ENCODE assay signal across 1 cellular context in genomic region chr2:102240640-102241370, GRCh38.
TF ChIP-seq lines count a peak whose summit lies in the region.

No MANE protein-coding gene starts in this region.

TF ChIP-seq in K562, 482 proteins besides CTCF, POLR2A, EP300 and RAD21 (continued from another document and continues in another):
- TF ChIP-seq STAT5B (CRISPR knock-in tag; IDR thresholded peaks at IDR 0.05) (no peak), PURB (CRISPR knock-in tag; IDR thresholded peaks at IDR 0.05; ENCODE audit: low read depth) (no peak), KLF6 (CRISPR knock-in tag; IDR thresholded peaks at IDR 0.05; ENCODE audit: borderline replicate concordance) (no peak), DDX20 (tag; IDR thresholded peaks at IDR 0.05; ENCODE audit: low read depth) (no peak), ATF1 (CRISPR knock-in tag; IDR thresholded peaks at IDR 0.05) (no peak), ATF1 (tag; IDR thresholded peaks at IDR 0.05) (peak; percentile 37; the same call in 1 of the 2 replicates), KDM5B (IDR thresholded peaks at IDR 0.05; ENCODE audit: insufficient replicate concordance, low read depth, low read length) (no peak), ZFX (CRISPR knock-in tag; IDR thresholded peaks at IDR 0.05) (no peak), GABPA (tag; conservative IDR thresholded peaks at IDR 0.05; ENCODE audit: low read depth) (peak; percentile 41; the same call in 1 of the 2 replicates), HSF4 (CRISPR knock-in tag; IDR thresholded peaks at IDR 0.05; ENCODE audit: borderline replicate concordance) (no peak), MTA3 (IDR thresholded peaks at IDR 0.05; ENCODE audit: borderline replicate concordance) (no peak), ZNF717 (CRISPR knock-in tag; IDR thresholded peaks at IDR 0.05) (no peak), CXXC5 (CRISPR knock-in tag; IDR thresholded peaks at IDR 0.05) (no peak), RBM15 (IDR thresholded peaks at IDR 0.05; ENCODE audit: insufficient read depth, low read length) (no peak), CTBP1 (IDR thresholded peaks at IDR 0.05; ENCODE audit: borderline replicate concordance) (peak; percentile 86), ZFP30 (CRISPR knock-in tag; IDR thresholded peaks at IDR 0.05; ENCODE audit: borderline replicate concordance) (no peak), SMAD3 (CRISPR knock-in tag; conservative IDR thresholded peaks at IDR 0.05) (no peak), MTA2 (IDR thresholded peaks at IDR 0.05; ENCODE audit: low read depth) (no peak), FOXA3 (CRISPR knock-in tag; conservative IDR thresholded peaks at IDR 0.05 in 1 of 2, IDR thresholded peaks at IDR 0.05 in 1 of 2) (peak in 1 of 2 experiments; percentile 46; a peak in 1 of 4 replicates), MTF1 (CRISPR knock-in tag; IDR thresholded peaks at IDR 0.05; ENCODE audit: borderline replicate concordance) (no peak), CREB1 (IDR thresholded peaks at IDR 0.05) (no peak), CREB1 (CRISPR knock-in tag; IDR thresholded peaks at IDR 0.05) (no peak), ZNF174 (CRISPR knock-in tag; IDR thresholded peaks at IDR 0.05) (no peak), ZC3H11A (IDR thresholded peaks at IDR 0.05; ENCODE audit: low read depth, low read length) (0 out of 2 replicates have a peak, but pooled peaks have one; percentile 63), FOXK1 (CRISPR knock-in tag; IDR thresholded peaks at IDR 0.05; ENCODE audit: borderline replicate concordance) (no peak), ZBTB1 (CRISPR knock-in tag; IDR thresholded peaks at IDR 0.05; ENCODE audit: borderline replicate concordance, low read depth) (no peak), ZNF354B (CRISPR knock-in tag; IDR thresholded peaks at IDR 0.05) (no peak), MYNN (IDR thresholded peaks at IDR 0.05) (no peak), MYNN (CRISPR knock-in tag; IDR thresholded peaks at IDR 0.05) (no peak), ZNF695 (CRISPR knock-in tag; IDR thresholded peaks at IDR 0.05) (no peak), RBM34 (IDR thresholded peaks at IDR 0.05; ENCODE audit: borderline replicate concordance, insufficient read depth, low read length) (no peak), ZNF282 (CRISPR knock-in tag; IDR thresholded peaks at IDR 0.05) (no peak), ZNF408 (CRISPR knock-in tag; IDR thresholded peaks at IDR 0.05; ENCODE audit: low read depth) (no peak), TEAD1 (CRISPR knock-in tag; IDR thresholded peaks at IDR 0.05) (no peak), LCOR (CRISPR knock-in tag; IDR thresholded peaks at IDR 0.05) (0 out of 2 replicates have a peak, but pooled peaks have one; percentile 35), ATF4 (CRISPR knock-in tag; IDR thresholded peaks at IDR 0.05) (no peak), ZNF41 (CRISPR knock-in tag; conservative IDR thresholded peaks at IDR 0.05) (no peak), WHSC1 (IDR thresholded peaks at IDR 0.05; ENCODE audit: low read length) (no peak), ZNF592 (IDR thresholded peaks at IDR 0.05) (no peak), THAP12 (CRISPR knock-in tag; IDR thresholded peaks at IDR 0.05) (no peak), NFE2 (IDR thresholded peaks at IDR 0.05; ENCODE audit: low read depth) (no peak), ARID2 (IDR thresholded peaks at IDR 0.05) (0 out of 2 replicates have a peak, but pooled peaks have one; percentile 70), ZBTB8A (IDR thresholded peaks at IDR 0.05; ENCODE audit: partially characterized antibody) (no peak), GATAD2B (IDR thresholded peaks at IDR 0.05; ENCODE audit: borderline replicate concordance) (0 out of 2 replicates have a peak, but pooled peaks have one; percentile 10), RBM14 (IDR thresholded peaks at IDR 0.05; ENCODE audit: borderline replicate concordance, insufficient read depth, low read depth, low read length) (no peak), ZFP1 (CRISPR knock-in tag; IDR thresholded peaks at IDR 0.05) (no peak), MAZ (CRISPR knock-in tag; conservative IDR thresholded peaks at IDR 0.05 in 1 of 2, IDR thresholded peaks at IDR 0.05 in 1 of 2) (peak in 1 of 2 experiments; percentile 52; a peak in 1 of 4 replicates), RFX5 (IDR thresholded peaks at IDR 0.05; ENCODE audit: low read depth, low read length) (no peak), ZNF589 (CRISPR knock-in tag; IDR thresholded peaks at IDR 0.05; ENCODE audit: low read depth) (no peak), MYC (IDR thresholded peaks at IDR 0.05; ENCODE audit: low read depth, low read length) (0 out of 2 replicates have a peak, but pooled peaks have one; percentile 20), MYC (CRISPR knock-in tag; IDR thresholded peaks at IDR 0.05; ENCODE audit: borderline replicate concordance, low read depth) (no peak)
- TF ChIP-seq, protein P1, sequence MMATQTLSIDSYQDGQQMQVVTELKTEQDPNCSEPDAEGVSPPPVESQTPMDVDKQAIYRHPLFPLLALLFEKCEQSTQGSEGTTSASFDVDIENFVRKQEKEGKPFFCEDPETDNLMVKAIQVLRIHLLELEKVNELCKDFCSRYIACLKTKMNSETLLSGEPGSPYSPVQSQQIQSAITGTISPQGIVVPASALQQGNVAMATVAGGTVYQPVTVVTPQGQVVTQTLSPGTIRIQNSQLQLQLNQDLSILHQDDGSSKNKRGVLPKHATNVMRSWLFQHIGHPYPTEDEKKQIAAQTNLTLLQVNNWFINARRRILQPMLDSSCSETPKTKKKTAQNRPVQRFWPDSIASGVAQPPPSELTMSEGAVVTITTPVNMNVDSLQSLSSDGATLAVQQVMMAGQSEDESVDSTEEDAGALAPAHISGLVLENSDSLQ (IDR thresholded peaks at IDR 0.05) = peak; percentile 93
- TF ChIP-seq, protein P2, sequence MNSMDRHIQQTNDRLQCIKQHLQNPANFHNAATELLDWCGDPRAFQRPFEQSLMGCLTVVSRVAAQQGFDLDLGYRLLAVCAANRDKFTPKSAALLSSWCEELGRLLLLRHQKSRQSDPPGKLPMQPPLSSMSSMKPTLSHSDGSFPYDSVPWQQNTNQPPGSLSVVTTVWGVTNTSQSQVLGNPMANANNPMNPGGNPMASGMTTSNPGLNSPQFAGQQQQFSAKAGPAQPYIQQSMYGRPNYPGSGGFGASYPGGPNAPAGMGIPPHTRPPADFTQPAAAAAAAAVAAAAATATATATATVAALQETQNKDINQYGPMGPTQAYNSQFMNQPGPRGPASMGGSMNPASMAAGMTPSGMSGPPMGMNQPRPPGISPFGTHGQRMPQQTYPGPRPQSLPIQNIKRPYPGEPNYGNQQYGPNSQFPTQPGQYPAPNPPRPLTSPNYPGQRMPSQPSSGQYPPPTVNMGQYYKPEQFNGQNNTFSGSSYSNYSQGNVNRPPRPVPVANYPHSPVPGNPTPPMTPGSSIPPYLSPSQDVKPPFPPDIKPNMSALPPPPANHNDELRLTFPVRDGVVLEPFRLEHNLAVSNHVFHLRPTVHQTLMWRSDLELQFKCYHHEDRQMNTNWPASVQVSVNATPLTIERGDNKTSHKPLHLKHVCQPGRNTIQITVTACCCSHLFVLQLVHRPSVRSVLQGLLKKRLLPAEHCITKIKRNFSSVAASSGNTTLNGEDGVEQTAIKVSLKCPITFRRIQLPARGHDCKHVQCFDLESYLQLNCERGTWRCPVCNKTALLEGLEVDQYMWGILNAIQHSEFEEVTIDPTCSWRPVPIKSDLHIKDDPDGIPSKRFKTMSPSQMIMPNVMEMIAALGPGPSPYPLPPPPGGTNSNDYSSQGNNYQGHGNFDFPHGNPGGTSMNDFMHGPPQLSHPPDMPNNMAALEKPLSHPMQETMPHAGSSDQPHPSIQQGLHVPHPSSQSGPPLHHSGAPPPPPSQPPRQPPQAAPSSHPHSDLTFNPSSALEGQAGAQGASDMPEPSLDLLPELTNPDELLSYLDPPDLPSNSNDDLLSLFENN (IDR thresholded peaks at IDR 0.05; ENCODE audit: low read depth in 2 of 2, low read length in 2 of 2) = 0 out of 4 replicates have a peak, but pooled peaks of 1 of the 2 experiments have one; percentile 49
- TF ChIP-seq, protein P3, sequence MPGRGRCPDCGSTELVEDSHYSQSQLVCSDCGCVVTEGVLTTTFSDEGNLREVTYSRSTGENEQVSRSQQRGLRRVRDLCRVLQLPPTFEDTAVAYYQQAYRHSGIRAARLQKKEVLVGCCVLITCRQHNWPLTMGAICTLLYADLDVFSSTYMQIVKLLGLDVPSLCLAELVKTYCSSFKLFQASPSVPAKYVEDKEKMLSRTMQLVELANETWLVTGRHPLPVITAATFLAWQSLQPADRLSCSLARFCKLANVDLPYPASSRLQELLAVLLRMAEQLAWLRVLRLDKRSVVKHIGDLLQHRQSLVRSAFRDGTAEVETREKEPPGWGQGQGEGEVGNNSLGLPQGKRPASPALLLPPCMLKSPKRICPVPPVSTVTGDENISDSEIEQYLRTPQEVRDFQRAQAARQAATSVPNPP (IDR thresholded peaks at IDR 0.05; ENCODE audit: borderline replicate concordance, insufficient read depth, insufficient read length) = no peak
- TF ChIP-seq, protein P4, sequence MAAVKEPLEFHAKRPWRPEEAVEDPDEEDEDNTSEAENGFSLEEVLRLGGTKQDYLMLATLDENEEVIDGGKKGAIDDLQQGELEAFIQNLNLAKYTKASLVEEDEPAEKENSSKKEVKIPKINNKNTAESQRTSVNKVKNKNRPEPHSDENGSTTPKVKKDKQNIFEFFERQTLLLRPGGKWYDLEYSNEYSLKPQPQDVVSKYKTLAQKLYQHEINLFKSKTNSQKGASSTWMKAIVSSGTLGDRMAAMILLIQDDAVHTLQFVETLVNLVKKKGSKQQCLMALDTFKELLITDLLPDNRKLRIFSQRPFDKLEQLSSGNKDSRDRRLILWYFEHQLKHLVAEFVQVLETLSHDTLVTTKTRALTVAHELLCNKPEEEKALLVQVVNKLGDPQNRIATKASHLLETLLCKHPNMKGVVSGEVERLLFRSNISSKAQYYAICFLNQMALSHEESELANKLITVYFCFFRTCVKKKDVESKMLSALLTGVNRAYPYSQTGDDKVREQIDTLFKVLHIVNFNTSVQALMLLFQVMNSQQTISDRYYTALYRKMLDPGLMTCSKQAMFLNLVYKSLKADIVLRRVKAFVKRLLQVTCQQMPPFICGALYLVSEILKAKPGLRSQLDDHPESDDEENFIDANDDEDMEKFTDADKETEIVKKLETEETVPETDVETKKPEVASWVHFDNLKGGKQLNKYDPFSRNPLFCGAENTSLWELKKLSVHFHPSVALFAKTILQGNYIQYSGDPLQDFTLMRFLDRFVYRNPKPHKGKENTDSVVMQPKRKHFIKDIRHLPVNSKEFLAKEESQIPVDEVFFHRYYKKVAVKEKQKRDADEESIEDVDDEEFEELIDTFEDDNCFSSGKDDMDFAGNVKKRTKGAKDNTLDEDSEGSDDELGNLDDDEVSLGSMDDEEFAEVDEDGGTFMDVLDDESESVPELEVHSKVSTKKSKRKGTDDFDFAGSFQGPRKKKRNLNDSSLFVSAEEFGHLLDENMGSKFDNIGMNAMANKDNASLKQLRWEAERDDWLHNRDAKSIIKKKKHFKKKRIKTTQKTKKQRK (IDR thresholded peaks at IDR 0.05; ENCODE audit: borderline replicate concordance, low read depth, low read length) = no peak
